Comparison of ENCODE assay signal across 20 cellular contexts in the genomic region with DNA sequence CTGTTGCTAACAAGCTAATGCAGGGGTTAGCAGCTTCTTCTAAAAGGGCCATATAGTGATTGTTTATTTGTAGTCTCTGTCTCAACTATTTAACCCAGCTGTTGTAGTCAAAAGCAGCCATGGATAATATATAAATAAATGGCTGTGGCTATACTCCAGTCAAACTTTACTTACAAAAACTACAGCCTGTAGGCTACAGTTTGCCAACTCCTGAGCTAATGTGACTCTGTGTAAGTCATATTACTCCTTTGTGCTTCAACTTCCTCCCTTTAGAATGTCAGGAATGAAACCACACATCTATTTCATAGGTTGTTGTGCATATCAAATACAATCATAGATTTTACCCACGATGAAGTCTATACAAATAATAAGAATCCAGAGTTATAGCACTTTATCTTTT. TPM values are rescaled to one million over a fixed set of nuclear protein-coding genes. Genes with fewer than 3 reads are reported as not detected.
DNase-seq lines count a peak whose midpoint lies in the region; ATAC-seq and TF ChIP-seq lines count a peak whose summit lies in the region.
"Had no signal": no experiment of that assay in that cellular context is flagged by ENCODE, and none has a peak within 500 bp of the region (broad histone marks: within the 10 kb centered on the region; RNA-seq: fewer than 3 reads in every experiment).

No MANE protein-coding gene starts in this region.

- TF ChIP-seq EP300 in sigmoid colon (IDR thresholded peaks at IDR 0.05) = no peak

- no peak overlapping the region for H3K4me3 Mint-ChIP-seq in activated naive CD8-positive, alpha-beta T cell treated with anti-CD3 and anti-CD28 coated beads, Interleukin-2, amount 50 U/mL, for 24 hours
- H3K4me3 Mint-ChIP-seq in activated T-cell treated with anti-CD3 and anti-CD28 coated beads, Interleukin-2, amount 50 U/mL, for 24 hours = no peak overlapping the region
- H3K4me3 Mint-ChIP-seq: CD4-positive, alpha-beta memory T cell; GM23338 had no signal

- DNase-seq in ascending aorta (ENCODE audit: low spot score in 2 of 2) = no peak
- DNase-seq in fibroblast of lung (ENCODE audit: low read depth in 2 of 2) = peak; percentile 49 to 54
- no peak for DNase-seq in sigmoid colon
- DNase-seq in thoracic aorta (ENCODE audit: low spot score) = no peak
- DNase-seq in activated naive CD8-positive, alpha-beta T cell treated with anti-CD3 and anti-CD28 coated beads, Interleukin-2, amount 50 U/mL, for 24 hours = no peak
- no peak for DNase-seq in COLO668 (lab: John Stamatoyannopoulos, UW; ENCODE audit: unreplicated experiment)
- no peak for DNase-seq in activated T-cell treated with anti-CD3 and anti-CD28 coated beads, Interleukin-2, amount 50 U/mL, for 24 hours
- DNase-seq: BE2C; CD4-positive, alpha-beta memory T cell; DND-41; GF-D8; KG1; NCI-H1105 treated with DMSO at 0.1 percent for 48 hours; NCI-H187 treated with DMSO at 0.1 percent for 48 hours; NCI-H2171; NCI-H446 treated with DMSO at 0.1 percent for 48 hours; NCI-H774; Peyer's patch; SHP77 had no signal

- no peaks in the 10 kb centered on the region for H3K27me3 Mint-ChIP-seq in activated naive CD8-positive, alpha-beta T cell treated with anti-CD3 and anti-CD28 coated beads, Interleukin-2, amount 50 U/mL, for 24 hours
- no peaks in the 10 kb centered on the region for H3K27me3 Mint-ChIP-seq in activated T-cell treated with anti-CD3 and anti-CD28 coated beads, Interleukin-2, amount 50 U/mL, for 24 hours
- H3K27me3 Mint-ChIP-seq: CD4-positive, alpha-beta memory T cell had no signal

- no peaks in the 10 kb centered on the region for H3K9me3 ChIP-seq in ascending aorta
- no peaks in the 10 kb centered on the region for H3K9me3 ChIP-seq in fibroblast of lung (ENCODE audit: control insufficient read depth, insufficient read depth, low read depth, low read length)
- no peaks in the 10 kb centered on the region for H3K9me3 ChIP-seq in sigmoid colon
- no peaks in the 10 kb centered on the region for H3K9me3 ChIP-seq in thoracic aorta
- H3K9me3 ChIP-seq: BE2C, Peyer's patch had no signal

- TF ChIP-seq POLR2A in sigmoid colon (IDR thresholded peaks at IDR 0.05) = no peak

- H3K4me3 ChIP-seq in ascending aorta (no peak overlapping the region), fibroblast of lung (replicated peaks in 1 of 4; ENCODE audit: control extremely low read depth in 1 of 4, insufficient read depth in 1 of 4, low read depth in 3 of 4, low read length in 4 of 4) (no peak overlapping the region), sigmoid colon (no peak overlapping the region), thoracic aorta (no peak overlapping the region)
- H3K4me3 ChIP-seq: GM23338, Peyer's patch had no signal

- H3K36me3 ChIP-seq in ascending aorta (peaks cover 56 to 76% of the 10 kb centered on the region in 2 donors), fibroblast of lung (ENCODE audit: control insufficient read depth, insufficient read depth, low read length) (peaks cover 25% of the 10 kb centered on the region), sigmoid colon (peaks cover 21 to 87% (median 37%) of the 10 kb centered on the region in 4 donors), thoracic aorta (peaks cover 45% of the 10 kb centered on the region)

- no peak overlapping the region for H2AFZ ChIP-seq in fibroblast of lung (ENCODE audit: low read length)
- H2AFZ ChIP-seq: GM23338 had no signal

- H3K36me3 Mint-ChIP-seq in activated naive CD8-positive, alpha-beta T cell treated with anti-CD3 and anti-CD28 coated beads, Interleukin-2, amount 50 U/mL, for 24 hours (ENCODE audit: low read depth) = peaks cover 22% of the 10 kb centered on the region
- peaks cover 85% of the 10 kb centered on the region for H3K36me3 Mint-ChIP-seq in activated T-cell treated with anti-CD3 and anti-CD28 coated beads, Interleukin-2, amount 50 U/mL, for 24 hours (ENCODE audit: low read depth)

- intact Hi-C loops in ascending aorta (cut with DNase I) (no loop called here), sigmoid colon (cut with DNase I) (no loop called here)

- H3K79me2 ChIP-seq in fibroblast of lung (ENCODE audit: control insufficient read depth, insufficient read depth, low read length) = peaks cover 13% of the 10 kb centered on the region

- H3K27ac ChIP-seq in ascending aorta (peak overlapping the region; percentile 39 to 45), fibroblast of lung (ENCODE audit: insufficient read depth, low read length) (no peak overlapping the region), sigmoid colon (peak overlapping the region; percentile 72 to 99 (median 90)), thoracic aorta (peak overlapping the region; percentile 26 to 38)

- 45 to 68% methylated on average over 1 of the region's 1 CpG for WGBS in sigmoid colon, 2 donors

- no peaks in the 10 kb centered on the region for H4K20me1 ChIP-seq in fibroblast of lung (ENCODE audit: control insufficient read depth, extremely low read depth, insufficient read depth, low read length)

- H3K9ac ChIP-seq in fibroblast of lung (ENCODE audit: insufficient read depth, low read length) = no peak overlapping the region

- no peaks in the 10 kb centered on the region for H3K9me3 Mint-ChIP-seq in activated naive CD8-positive, alpha-beta T cell treated with anti-CD3 and anti-CD28 coated beads, Interleukin-2, amount 50 U/mL, for 24 hours
- H3K9me3 Mint-ChIP-seq in activated T-cell treated with anti-CD3 and anti-CD28 coated beads, Interleukin-2, amount 50 U/mL, for 24 hours = no peaks in the 10 kb centered on the region
- H3K9me3 Mint-ChIP-seq: CD4-positive, alpha-beta memory T cell; GM23338 had no signal

- peaks cover 18% of the 10 kb centered on the region for H3K4me1 Mint-ChIP-seq in activated naive CD8-positive, alpha-beta T cell treated with anti-CD3 and anti-CD28 coated beads, Interleukin-2, amount 50 U/mL, for 24 hours
- H3K4me1 Mint-ChIP-seq in activated T-cell treated with anti-CD3 and anti-CD28 coated beads, Interleukin-2, amount 50 U/mL, for 24 hours (ENCODE audit: low read depth) = peaks cover 24% of the 10 kb centered on the region

- no peak for ATAC-seq in thoracic aorta (ENCODE audit: insufficient number of reproducible peaks, low FRiP score, low read depth)
- no peak for ATAC-seq in activated naive CD8-positive, alpha-beta T cell treated with anti-CD3 and anti-CD28 coated beads, Interleukin-2, amount 50 U/mL, for 24 hours
- ATAC-seq: GM23338 had no signal

- peaks cover 5 to 56% of the 10 kb centered on the region in 2 donors for H3K4me1 ChIP-seq in ascending aorta
- peaks cover 48% of the 10 kb centered on the region for H3K4me1 ChIP-seq in fibroblast of lung (ENCODE audit: control insufficient read depth, extremely low read depth, insufficient read depth, low read length)
- peaks cover 0 to 100% (median 94%) of the 10 kb centered on the region in 4 donors for H3K4me1 ChIP-seq in sigmoid colon
- peaks cover 37 to 62% of the 10 kb centered on the region in 2 donors for H3K4me1 ChIP-seq in thoracic aorta (ENCODE audit: control insufficient read depth in 1 of 2, low read depth in 2 of 2)

- no peak overlapping the region for H3K4me2 ChIP-seq in fibroblast of lung (ENCODE audit: extremely low read depth, insufficient read depth, low read length)
- H3K4me2 ChIP-seq: GM23338 had no signal

- H3K27ac Mint-ChIP-seq in activated naive CD8-positive, alpha-beta T cell treated with anti-CD3 and anti-CD28 coated beads, Interleukin-2, amount 50 U/mL, for 24 hours = no peak overlapping the region
- H3K27ac Mint-ChIP-seq in activated T-cell treated with anti-CD3 and anti-CD28 coated beads, Interleukin-2, amount 50 U/mL, for 24 hours = no peak overlapping the region

- TF ChIP-seq CTCF in ascending aorta (IDR thresholded peaks at IDR 0.05) (no peak), fibroblast of lung (conservative IDR thresholded peaks at IDR 0.05 in 1 of 2, IDR thresholded peaks at IDR 0.05 in 1 of 2; ENCODE audit: low read depth in 1 of 2, low read length in 2 of 2) (no peak), sigmoid colon (IDR thresholded peaks at IDR 0.05) (no peak), thoracic aorta (IDR thresholded peaks at IDR 0.05) (no peak)

- no peaks in the 10 kb centered on the region for H3K27me3 ChIP-seq in ascending aorta
- H3K27me3 ChIP-seq in fibroblast of lung (ENCODE audit: control insufficient read depth, insufficient read depth, low read length) = no peaks in the 10 kb centered on the region
- H3K27me3 ChIP-seq in sigmoid colon = no peaks in the 10 kb centered on the region
- H3K27me3 ChIP-seq in thoracic aorta (replicated peaks; ENCODE audit: insufficient read depth) = no peaks in the 10 kb centered on the region
- H3K27me3 ChIP-seq: BE2C, Peyer's patch had no signal

RNA-seq across cellular contexts. Expression of a gene that starts 21.7 kb away (rescaled TPM):
- total RNA-seq in ascending aorta (306 TPM), fibroblast of lung (215 and 248 TPM in 2 replicates), sigmoid colon (100 to 1,000 TPM; 303 to 609 (median 321) TPM), thoracic aorta (100 to 1,000 TPM; 177 to 344 TPM)
- polyA plus RNA-seq in fibroblast of lung (224 and 536 TPM in 2 replicates), sigmoid colon (100 to 1,000 TPM in 1 of 3 donors, 10 to 100 TPM in 2; 22.8 to 140 (median 44.6) TPM)
- 151 and 362 TPM in 2 replicates for polyA plus RNA-seq in fibroblast of lung (2012)
- polyA minus RNA-seq in fibroblast of lung (ENCODE audit: low replicate concordance) = 62.3 and 103 TPM in 2 replicates

Comparison
In these comparisons a context has a peak if more than half of its experiments do, and no peak if none do; other contexts are left out.
1. DNase-seq: peak in fibroblast of lung (2 of 2); none in ascending aorta (0 of 2), sigmoid colon (single experiment), thoracic aorta (single experiment), activated naive CD8-positive, alpha-beta T cell treated with anti-CD3 and anti-CD28 coated beads, Interleukin-2, amount 50 U/mL, for 24 hours (single experiment), COLO668 (single experiment) and activated T-cell treated with anti-CD3 and anti-CD28 coated beads, Interleukin-2, amount 50 U/mL, for 24 hours (single experiment).